In the genomic region with DNA sequence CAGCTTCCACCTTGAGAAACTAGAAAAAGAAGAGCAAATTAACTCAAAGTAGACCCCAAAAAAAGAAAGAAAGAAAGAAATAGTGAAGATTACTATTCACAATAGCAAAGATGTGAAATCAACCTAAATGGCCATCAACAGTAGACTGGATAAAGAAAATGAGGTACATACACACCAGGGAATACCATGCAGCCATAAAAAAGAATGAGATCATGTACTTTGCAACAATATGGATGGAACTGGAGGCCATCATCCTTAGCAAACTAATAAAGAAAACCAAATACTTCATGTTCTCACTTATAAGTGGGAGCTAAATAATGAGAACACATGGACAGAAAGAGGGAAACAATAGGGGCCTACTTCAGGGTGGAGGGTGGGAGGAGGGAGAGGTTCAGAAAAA, we compare ENCODE assay signal across 25 cellular contexts. TPM values are rescaled to one million over a fixed set of nuclear protein-coding genes. Genes with fewer than 3 reads are reported as not detected.
"Had no signal": no experiment of that assay in that cellular context is flagged by ENCODE, and none has a peak within 500 bp of the region (broad histone marks: within the 10 kb centered on the region; RNA-seq: fewer than 3 reads in every experiment).

No MANE protein-coding gene starts in this region.

- H3K27ac ChIP-seq: VCaP had no signal

- H3K4me1 Mint-ChIP-seq: brain had no signal

- H3K36me3 Mint-ChIP-seq: activated CD4-positive, alpha-beta memory T cell treated with anti-CD3 and anti-CD28 coated beads for 36 hours; brain had no signal

- ATAC-seq: activated naive CD8-positive, alpha-beta T cell treated with anti-CD3 and anti-CD28 coated beads, Interleukin-2, amount 50 U/mL, for 24 hours had no signal

- DNase-seq: activated CD4-positive, alpha-beta memory T cell treated with anti-CD3 and anti-CD28 coated beads for 36 hours; activated CD4-positive, alpha-beta T cell treated with anti-CD3 and anti-CD28 coated beads, Interleukin-2, amount 10 ng/mL, durations not matched to agents 7 days and 5 days; activated CD4-positive, CD25-positive, alpha-beta regulatory T cell; activated CD8-positive, alpha-beta memory T cell treated with anti-CD3 and anti-CD28 coated beads, Interleukin-2, amount 50 U/mL, for 4 hours; activated effector memory CD4-positive, alpha-beta T cell treated with anti-CD3 and anti-CD28 coated beads, Interleukin-2, amount 50 U/mL, for 16 hours; activated naive CD4-positive, alpha-beta T cell treated with anti-CD3 and anti-CD28 coated beads, Interleukin-2, amount 10 ng/mL, durations not matched to agents 7 days and 5 days; activated naive CD8-positive, alpha-beta T cell treated with anti-CD3 and anti-CD28 coated beads, Interleukin-2, amount 50 U/mL, for 24 hours; amniotic stem cell; Kasumi-1; KBM-7; NCI-H1048; NCI-H1417; NCI-H1930; NCI-H2171 treated with DMSO at 0.1 percent for 48 hours; NCI-H345; NCI-H510A; NCI-H526 treated with DMSO at 0.1 percent for 48 hours; NCI-H82; SIG-M5 had no signal

- H3K4me3 Mint-ChIP-seq: activated CD4-positive, alpha-beta memory T cell treated with anti-CD3 and anti-CD28 coated beads for 36 hours; activated CD4-positive, alpha-beta T cell treated with anti-CD3 and anti-CD28 coated beads, Interleukin-2, amount 10 ng/mL, durations not matched to agents 7 days and 5 days; activated naive CD4-positive, alpha-beta T cell treated with anti-CD3 and anti-CD28 coated beads, Interleukin-2, amount 10 ng/mL, durations not matched to agents 7 days and 5 days; activated naive CD8-positive, alpha-beta T cell treated with anti-CD3 and anti-CD28 coated beads, Interleukin-2, amount 50 U/mL, for 24 hours; activated T-helper 1 cell treated with anti-CD3 and anti-CD28 coated beads, Interleukin-12 subunit alpha, Interleukin-12 subunit beta, Interleukin-2, Interleukin-4 antibody, amounts not matched to agents 30 ng/mL and 10 ng/mL and 1 ng/mL, durations not matched to agents 14 hours and 24 hours and 36 hours; brain had no signal

- H3K27me3 Mint-ChIP-seq: activated CD4-positive, alpha-beta memory T cell treated with anti-CD3 and anti-CD28 coated beads for 36 hours; activated CD4-positive, alpha-beta T cell treated with anti-CD3 and anti-CD28 coated beads, Interleukin-2, amount 10 ng/mL, durations not matched to agents 7 days and 5 days; activated naive CD4-positive, alpha-beta T cell treated with anti-CD3 and anti-CD28 coated beads, Interleukin-2, amount 10 ng/mL, durations not matched to agents 7 days and 5 days; activated naive CD8-positive, alpha-beta T cell treated with anti-CD3 and anti-CD28 coated beads, Interleukin-2, amount 50 U/mL, for 24 hours had no signal

- H3K27ac Mint-ChIP-seq: activated CD4-positive, alpha-beta memory T cell treated with anti-CD3 and anti-CD28 coated beads for 36 hours; activated CD4-positive, alpha-beta T cell treated with anti-CD3 and anti-CD28 coated beads, Interleukin-2, amount 10 ng/mL, durations not matched to agents 7 days and 5 days; activated naive CD4-positive, alpha-beta T cell treated with anti-CD3 and anti-CD28 coated beads, Interleukin-2, amount 10 ng/mL, durations not matched to agents 7 days and 5 days; activated naive CD8-positive, alpha-beta T cell treated with anti-CD3 and anti-CD28 coated beads, Interleukin-2, amount 50 U/mL, for 24 hours; activated T-helper 1 cell treated with anti-CD3 and anti-CD28 coated beads, Interleukin-12 subunit alpha, Interleukin-12 subunit beta, Interleukin-2, Interleukin-4 antibody, amounts not matched to agents 30 ng/mL and 10 ng/mL and 1 ng/mL, durations not matched to agents 14 hours and 24 hours and 36 hours; brain had no signal

- H3K9me3 Mint-ChIP-seq: activated CD4-positive, alpha-beta memory T cell treated with anti-CD3 and anti-CD28 coated beads for 36 hours; activated naive CD4-positive, alpha-beta T cell treated with anti-CD3 and anti-CD28 coated beads, Interleukin-2, amount 10 ng/mL, durations not matched to agents 7 days and 5 days; activated naive CD8-positive, alpha-beta T cell treated with anti-CD3 and anti-CD28 coated beads, Interleukin-2, amount 50 U/mL, for 24 hours; activated T-helper 1 cell treated with anti-CD3 and anti-CD28 coated beads, Interleukin-12 subunit alpha, Interleukin-12 subunit beta, Interleukin-2, Interleukin-4 antibody, amounts not matched to agents 30 ng/mL and 10 ng/mL and 1 ng/mL, durations not matched to agents 14 hours and 24 hours and 36 hours had no signal

RNA-seq across cellular contexts. Expression of a gene that starts 13.8 kb away (rescaled TPM):
- total RNA-seq: OCI-LY7, RPMI7951 had no signal

RNA-seq across cellular contexts. Expression of a gene that starts 15.4 kb away (rescaled TPM):
- total RNA-seq: astrocyte, OCI-LY7, RPMI7951 had no signal

RNA-seq across cellular contexts. Expression of a gene that starts 24.2 kb away (rescaled TPM):
- total RNA-seq: astrocyte, RPMI7951 had no signal
